Comparison of ENCODE assay signal across 8 cellular contexts in the genomic region with DNA sequence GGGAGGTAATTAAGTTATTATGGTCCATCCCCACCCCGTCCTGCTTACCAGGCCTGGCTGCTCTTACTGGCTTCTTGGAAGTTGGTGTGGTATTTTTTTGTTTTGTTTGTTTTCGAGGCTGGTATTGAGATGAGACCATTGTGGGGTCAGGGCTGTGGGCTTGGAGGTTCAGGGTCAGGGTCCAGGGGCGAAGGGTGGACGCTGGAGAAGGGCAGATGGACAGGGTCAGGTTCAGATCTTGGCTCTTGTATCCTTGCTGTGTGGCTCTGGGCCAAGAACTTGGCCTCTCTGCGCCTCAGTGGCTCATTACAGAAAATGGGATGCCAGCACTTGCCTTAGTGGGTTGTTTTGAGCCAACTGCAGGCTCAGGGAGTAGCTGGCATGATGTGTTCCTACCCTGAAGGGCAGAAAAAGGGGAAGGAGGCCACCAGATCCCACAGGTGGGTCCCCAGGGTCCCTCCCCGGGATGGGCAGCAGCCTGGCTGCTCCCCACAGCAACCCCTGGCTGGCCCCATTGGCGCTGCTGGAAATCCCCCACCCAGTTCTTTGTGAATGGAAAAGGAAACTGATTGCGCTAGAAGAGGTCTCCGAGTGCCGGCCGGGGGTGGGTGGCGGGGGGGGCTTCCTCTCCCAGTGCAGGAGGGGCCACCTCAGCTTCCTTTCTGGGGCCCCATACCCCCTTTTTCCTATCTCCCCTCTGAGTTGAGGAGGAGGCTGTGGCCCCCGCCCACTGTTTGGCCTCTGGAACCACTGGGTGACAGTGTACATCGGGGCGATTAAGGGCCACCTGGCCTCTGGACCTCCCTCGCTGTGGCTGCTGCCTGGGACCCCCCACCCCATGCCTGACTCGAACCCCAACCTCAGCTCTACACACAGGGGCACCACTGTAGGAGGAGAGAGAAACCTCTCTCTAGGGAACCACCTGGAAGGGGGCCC. TPM values are rescaled to one million over a fixed set of nuclear protein-coding genes. Genes with fewer than 3 reads are reported as not detected.
A peak's percentile ranks its signal among the peaks of the same experiment; 100 is the strongest.
DNase-seq lines count a peak whose midpoint lies in the region; ATAC-seq, FAIRE-seq and TF ChIP-seq lines count a peak whose summit lies in the region.

No MANE protein-coding gene starts in this region.

- H3K4me2 ChIP-seq in hepatocyte = no peak overlapping the region

- no peak for FAIRE-seq in HTR-8/SVneo (lab: Jason Lieb, UNC)

- H3K9me3 Mint-ChIP-seq in stimulated activated effector memory CD8-positive, alpha-beta T cell treated with anti-CD3 and anti-CD28 coated beads, Interleukin-12 subunit alpha, Interleukin-12 subunit beta, amount 100 ng/mL, for 72 hours = no peaks in the 10 kb centered on the region

- peak overlapping the region; percentile 83 for H3K4me3 Mint-ChIP-seq in stimulated activated effector memory CD8-positive, alpha-beta T cell treated with anti-CD3 and anti-CD28 coated beads, Interleukin-12 subunit alpha, Interleukin-12 subunit beta, amount 100 ng/mL, for 72 hours

- 81% methylated on average over 14 of the region's 17 CpGs for WGBS in hepatocyte (ENCODE audit: low lambda C conversion rate, missing lambda C conversion rate)

- no peaks in the 10 kb centered on the region for H4K20me1 ChIP-seq in hepatocyte (ENCODE audit: insufficient read depth, poor library complexity, severe bottlenecking)

- no peaks in the 10 kb centered on the region for H3K9me3 ChIP-seq in hepatocyte (ENCODE audit: low read depth)

- H3K36me3 ChIP-seq in hepatocyte (replicated peaks; ENCODE audit: insufficient read depth, low read depth) = no peaks in the 10 kb centered on the region

- no peak overlapping the region for H3K4me3 ChIP-seq in hepatocyte

- no peaks in the 10 kb centered on the region for H3K27me3 ChIP-seq in hepatocyte

- H3K4me1 ChIP-seq in hepatocyte (ENCODE audit: insufficient read depth) = peaks cover 36% of the 10 kb centered on the region

- TF ChIP-seq CTCF in hepatocyte (IDR thresholded peaks at IDR 0.05; ENCODE audit: poor library complexity) = no peak

- H2AFZ ChIP-seq in hepatocyte = no peak overlapping the region

- H3K36me3 Mint-ChIP-seq in stimulated activated effector memory CD8-positive, alpha-beta T cell treated with anti-CD3 and anti-CD28 coated beads, Interleukin-12 subunit alpha, Interleukin-12 subunit beta, amount 100 ng/mL, for 72 hours = peaks cover 52% of the 10 kb centered on the region

- peak overlapping the region; percentile 81 for H3K27ac ChIP-seq in hepatocyte

- DNase-seq in activated T-cell treated with anti-CD3 and anti-CD28 coated beads for 4 hours = peak; percentile 64
- no peak for DNase-seq in hepatocyte (ENCODE audit: low spot score)
- DNase-seq in stimulated activated effector memory CD8-positive, alpha-beta T cell treated with anti-CD3 and anti-CD28 coated beads, Interleukin-12 subunit alpha, Interleukin-12 subunit beta, amount 100 ng/mL, for 72 hours (ENCODE audit: low spot score in 2 of 2) = peak; percentile 47 to 83
- no peak for DNase-seq in DMS79 treated with DMSO at 0.1 percent for 48 hours (lab: John Stamatoyannopoulos, UW)
- no peak for DNase-seq in HTR-8/SVneo (ENCODE audit: insufficient read length, low spot score)
- no peak for DNase-seq in NCI-H1930 (lab: John Stamatoyannopoulos, UW)

- no peaks in the 10 kb centered on the region for H3K9me2 ChIP-seq in hepatocyte (replicated peaks; ENCODE audit: insufficient read depth)

- peak overlapping the region; percentile 97 for H3K27ac Mint-ChIP-seq in stimulated activated effector memory CD8-positive, alpha-beta T cell treated with anti-CD3 and anti-CD28 coated beads, Interleukin-12 subunit alpha, Interleukin-12 subunit beta, amount 100 ng/mL, for 72 hours

- peak; percentile 23 for ATAC-seq in HG03108 (IDR thresholded peaks at IDR 0.05; ENCODE audit: unreplicated experiment)
- peak; percentile 20 for ATAC-seq in stimulated activated effector memory CD8-positive, alpha-beta T cell treated with anti-CD3 and anti-CD28 coated beads, Interleukin-12 subunit alpha, Interleukin-12 subunit beta, amount 100 ng/mL, for 72 hours
- ATAC-seq in GM19023 (IDR thresholded peaks at IDR 0.05; ENCODE audit: unreplicated experiment) = no peak

- H3K79me2 ChIP-seq in hepatocyte = peaks cover 5% of the 10 kb centered on the region

- peaks cover 94% of the 10 kb centered on the region for H3K4me1 Mint-ChIP-seq in stimulated activated effector memory CD8-positive, alpha-beta T cell treated with anti-CD3 and anti-CD28 coated beads, Interleukin-12 subunit alpha, Interleukin-12 subunit beta, amount 100 ng/mL, for 72 hours

RNA-seq across cellular contexts. Expression of gene SH2B3, which starts 25.0 kb away (rescaled TPM):
- 5.5 and 9.0 TPM in 2 replicates for total RNA-seq in hepatocyte
- 4.7 and 5.3 TPM in 2 replicates for polyA plus RNA-seq in hepatocyte

Comparison
In these comparisons a context has a peak if more than half of its experiments do, and no peak if none do; other contexts are left out.
1. DNase-seq: peak in activated T-cell treated with anti-CD3 and anti-CD28 coated beads for 4 hours (single experiment) and stimulated activated effector memory CD8-positive, alpha-beta T cell treated with anti-CD3 and anti-CD28 coated beads, Interleukin-12 subunit alpha, Interleukin-12 subunit beta, amount 100 ng/mL, for 72 hours (2 of 2); none in hepatocyte (single experiment), DMS79 treated with DMSO at 0.1 percent for 48 hours (single experiment), HTR-8/SVneo (single experiment) and NCI-H1930 (0 of 2).